ENCODE assay signal across 1 cellular context in genomic region chr1:216601427-216601751, GRCh38.
TF ChIP-seq lines count a peak whose summit lies in the region.

No MANE protein-coding gene starts in this region.

TF ChIP-seq in GM12878, 131 proteins besides CTCF, POLR2A, EP300 and RAD21 (continued from another document):
- TF ChIP-seq ZBTB33 (IDR thresholded peaks at IDR 0.05) (no peak), KAT2A (conservative IDR thresholded peaks at IDR 0.05; ENCODE audit: control insufficient read depth, low read depth, low read length) (no peak), HSF1 (IDR thresholded peaks at IDR 0.05; ENCODE audit: low read depth, low read length) (no peak), EED (IDR thresholded peaks at IDR 0.05; ENCODE audit: low read depth) (no peak), IRF5 (IDR thresholded peaks at IDR 0.05; ENCODE audit: borderline replicate concordance) (no peak), MAX (IDR thresholded peaks at IDR 0.05; ENCODE audit: low read depth, low read length) (no peak), IRF4 (IDR thresholded peaks at IDR 0.05; ENCODE audit: low read depth, low read length) (no peak), USF2 (IDR thresholded peaks at IDR 0.05; ENCODE audit: borderline replicate concordance, low read depth, low read length) (no peak), FOXM1 (IDR thresholded peaks at IDR 0.05; ENCODE audit: low read depth, low read length) (no peak), WRNIP1 (IDR thresholded peaks at IDR 0.05; ENCODE audit: borderline replicate concordance, low read depth, low read length) (no peak), SREBF1 (IDR thresholded peaks at IDR 0.05; ENCODE audit: low read length) (no peak), TCF3 (IDR thresholded peaks at IDR 0.05; ENCODE audit: borderline replicate concordance, insufficient read depth, low read depth, low read length) (no peak), RFX5 (IDR thresholded peaks at IDR 0.05; ENCODE audit: low read depth, low read length) (no peak), SP1 (IDR thresholded peaks at IDR 0.05; ENCODE audit: low read depth, low read length) (no peak), TBL1XR1 (IDR thresholded peaks at IDR 0.05; ENCODE audit: low read depth, low read length) (no peak), SIN3A (IDR thresholded peaks at IDR 0.05; ENCODE audit: low read depth, low read length) (no peak), IRF3 (IDR thresholded peaks at IDR 0.05) (no peak), NR2F1 (conservative IDR thresholded peaks at IDR 0.05) (no peak)
